In the genomic region with DNA sequence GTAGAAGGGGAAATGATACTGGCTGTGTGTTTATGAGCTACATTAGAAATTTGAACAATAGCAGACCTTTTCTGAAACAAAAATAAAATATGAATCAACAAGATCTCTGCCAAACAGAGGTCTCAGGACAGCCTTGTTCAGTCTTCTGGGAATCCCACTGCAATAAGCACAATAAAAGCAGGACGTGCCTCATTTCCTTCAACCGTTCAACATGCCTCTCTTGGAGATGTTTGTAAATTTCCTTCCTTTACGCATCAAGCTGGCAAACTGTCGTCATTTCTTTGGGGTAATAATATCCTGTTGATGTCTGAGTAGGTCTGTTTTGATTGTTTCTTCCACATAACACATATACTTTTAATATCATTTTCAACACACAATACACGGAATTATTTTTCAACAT, we compare ENCODE assay signal across 9 cellular contexts.
A peak's percentile ranks its signal among the peaks of the same experiment; 100 is the strongest.
DNase-seq lines count a peak whose midpoint lies in the region; ATAC-seq and TF ChIP-seq lines count a peak whose summit lies in the region.
"Had no signal": no experiment of that assay in that cellular context is flagged by ENCODE, and none has a peak within 500 bp of the region (broad histone marks: within the 10 kb centered on the region; RNA-seq: fewer than 3 reads in every experiment).

No MANE protein-coding gene starts in this region.

- DNase-seq in CD4-positive, CD25-positive, alpha-beta regulatory T cell = no peak
- DNase-seq in esophagus muscularis mucosa (ENCODE audit: extremely low spot score) (no peak), non-pigmented ciliary epithelial cell (ENCODE audit: low read depth) (peak; percentile 68), activated gamma-delta T cell treated with Interleukin-2 at 50 U/mL for 16 hours (no peak), NCI-H446 (lab: John Stamatoyannopoulos, UW) (no peak)
- DNase-seq in activated effector memory CD4-positive, alpha-beta T cell treated with Interleukin-2 at 50 U/mL for 16 hours = no peak
- DNase-seq: NCI-H1417 had no signal

- no peak overlapping the region for H2AFZ ChIP-seq in OCI-LY1 (ENCODE audit: low read length)

- no peaks in the 10 kb centered on the region for H3K27me3 ChIP-seq in CD4-positive, CD25-positive, alpha-beta regulatory T cell (ENCODE audit: control insufficient read depth, insufficient read depth, low read length)
- no peaks in the 10 kb centered on the region for H3K27me3 ChIP-seq in OCI-LY1 (ENCODE audit: insufficient read depth, low read length)
- H3K27me3 ChIP-seq in esophagus muscularis mucosa = no peaks in the 10 kb centered on the region

- TF ChIP-seq CTCF in OCI-LY1 (IDR thresholded peaks at IDR 0.05; ENCODE audit: low read length) = no peak
- TF ChIP-seq CTCF in esophagus muscularis mucosa (IDR thresholded peaks at IDR 0.05) = no peak

- no peaks in the 10 kb centered on the region for H3K36me3 ChIP-seq in CD4-positive, CD25-positive, alpha-beta regulatory T cell (ENCODE audit: control insufficient read depth, insufficient read depth, low read length)
- no peaks in the 10 kb centered on the region for H3K36me3 ChIP-seq in OCI-LY1 (ENCODE audit: insufficient read depth, low read length)
- H3K36me3 ChIP-seq in esophagus muscularis mucosa = no peaks in the 10 kb centered on the region

- no peaks in the 10 kb centered on the region for H3K27me3 Mint-ChIP-seq in CD4-positive, CD25-positive, alpha-beta regulatory T cell

- peak overlapping the region; percentile 60 for H3K4me2 ChIP-seq in OCI-LY1 (ENCODE audit: low read length)

- no peaks in the 10 kb centered on the region for H3K9me3 ChIP-seq in CD4-positive, CD25-positive, alpha-beta regulatory T cell (ENCODE audit: control insufficient read depth in 2 of 2, low read length in 2 of 2)
- no peaks in the 10 kb centered on the region for H3K9me3 ChIP-seq in OCI-LY1 (ENCODE audit: low read length)
- no peaks in the 10 kb centered on the region for H3K9me3 ChIP-seq in esophagus muscularis mucosa

- H3K4me1 ChIP-seq in CD4-positive, CD25-positive, alpha-beta regulatory T cell (ENCODE audit: control insufficient read depth, insufficient read depth, low read length, poor library complexity, severe bottlenecking) = no peaks in the 10 kb centered on the region
- H3K4me1 ChIP-seq in OCI-LY1 (ENCODE audit: insufficient read depth, low read length, severe bottlenecking) (peaks cover 93% of the 10 kb centered on the region), esophagus muscularis mucosa (peaks cover 7 to 17% (median 12%) of the 10 kb centered on the region in 4 donors)

- H3K4me1 Mint-ChIP-seq in CD4-positive, CD25-positive, alpha-beta regulatory T cell = no peaks in the 10 kb centered on the region

- peaks cover 0 to 1% (median 0%) of the 10 kb centered on the region in 7 donors for H3K9me3 Mint-ChIP-seq in CD4-positive, CD25-positive, alpha-beta regulatory T cell

- H4K20me1 ChIP-seq in OCI-LY1 (ENCODE audit: insufficient read depth, low read length) = no peaks in the 10 kb centered on the region

- H3K27ac ChIP-seq in CD4-positive, CD25-positive, alpha-beta regulatory T cell (ENCODE audit: insufficient read depth, low read length, poor library complexity, severe bottlenecking) = no peak overlapping the region
- H3K27ac ChIP-seq in OCI-LY1 (ENCODE audit: low read depth, low read length, poor library complexity, severe bottlenecking) (peak overlapping the region; percentile 78), esophagus muscularis mucosa (replicated peaks in 1 of 4) (peak overlapping the region; percentile 65 to 74 (median 69))

- TF ChIP-seq POLR2A in esophagus muscularis mucosa (IDR thresholded peaks at IDR 0.05; ENCODE audit: low read depth) = no peak

- peak overlapping the region; percentile 29 for H3K9ac ChIP-seq in OCI-LY1 (ENCODE audit: low read length)

- TF ChIP-seq EP300 in esophagus muscularis mucosa (IDR thresholded peaks at IDR 0.05) = peak; percentile 61

- intact Hi-C loops in esophagus muscularis mucosa (cut with DNase I) = no loop called here

- H3K9me2 ChIP-seq in OCI-LY1 (ENCODE audit: low read depth, low read length) = no peaks in the 10 kb centered on the region

- no peak for ATAC-seq in CD4-positive, CD25-positive, alpha-beta regulatory T cell (ENCODE audit: low read depth in 2 of 2)
- no peak for ATAC-seq in HG02938 (IDR thresholded peaks at IDR 0.05; ENCODE audit: unreplicated experiment)

- H3K4me3 ChIP-seq in CD4-positive, CD25-positive, alpha-beta regulatory T cell (ENCODE audit: low read depth, low read length) = peak overlapping the region; percentile 9
- H3K4me3 ChIP-seq in OCI-LY1 (ENCODE audit: low read depth, low read length, poor library complexity, severe bottlenecking) (peak overlapping the region; percentile 19), esophagus muscularis mucosa (peak overlapping the region; percentile 8 to 30 (median 20))

- no peak overlapping the region for H3K27ac Mint-ChIP-seq in CD4-positive, CD25-positive, alpha-beta regulatory T cell

- peaks cover 37% of the 10 kb centered on the region for H3K79me2 ChIP-seq in OCI-LY1 (ENCODE audit: insufficient read depth, low read length)

- H3K4me3 Mint-ChIP-seq in CD4-positive, CD25-positive, alpha-beta regulatory T cell = peak overlapping the region in 1 of 4 donors; percentile 3

- 61% methylated on average over 5 of the region's 5 CpGs for WGBS in esophagus muscularis mucosa

- no peaks in the 10 kb centered on the region for H3K36me3 Mint-ChIP-seq in CD4-positive, CD25-positive, alpha-beta regulatory T cell

- no peaks in the 10 kb centered on the region for H3F3A ChIP-seq in OCI-LY1 (ENCODE audit: insufficient read depth, low read length)
